In genomic region chr6:53615633-53616449, GRCh38 we compare ENCODE assay signal across 1 cellular context.
A peak's percentile ranks its signal among the peaks of the same experiment; 100 is the strongest.
TF ChIP-seq lines count a peak whose summit lies in the region.

No MANE protein-coding gene starts in this region.

TF ChIP-seq in K562, 482 proteins besides CTCF, POLR2A, EP300 and RAD21 (continued from another document and continues in another):
- TF ChIP-seq MGA (IDR thresholded peaks at IDR 0.05) (no peak; the same call in 1 of the 2 replicates), TBL1XR1 (IDR thresholded peaks at IDR 0.05; ENCODE audit: low read length in 2 of 2) (no peak), NCOA2 (IDR thresholded peaks at IDR 0.05; ENCODE audit: partially characterized antibody in 2 of 2) (peak in 1 of 2 experiments; percentile 96), KDM1A (IDR thresholded peaks at IDR 0.05) (no peak), MCM7 (IDR thresholded peaks at IDR 0.05) (no peak), MBD1 (CRISPR knock-in tag; IDR thresholded peaks at IDR 0.05) (no peak), BCOR (IDR thresholded peaks at IDR 0.05) (no peak), IFI16 (CRISPR knock-in tag; IDR thresholded peaks at IDR 0.05) (no peak), ASH1L (IDR thresholded peaks at IDR 0.05; ENCODE audit: borderline replicate concordance, low read depth, partially characterized antibody) (no peak), CBX1 (IDR thresholded peaks at IDR 0.05; ENCODE audit: low read depth) (no peak), CREB5 (CRISPR knock-in tag; IDR thresholded peaks at IDR 0.05) (no peak), MEF2D (tag; conservative IDR thresholded peaks at IDR 0.05; ENCODE audit: low read depth) (no peak), RBM34 (IDR thresholded peaks at IDR 0.05; ENCODE audit: borderline replicate concordance, insufficient read depth, low read length) (no peak), ZNF766 (CRISPR knock-in tag; conservative IDR thresholded peaks at IDR 0.05) (no peak), HCFC1 (IDR thresholded peaks at IDR 0.05; ENCODE audit: low read depth, low read length) (no peak), ARNT (IDR thresholded peaks at IDR 0.05) (no peak; a peak in 1 of 4 replicates), GTF2F1 (IDR thresholded peaks at IDR 0.05; ENCODE audit: low read depth, low read length) (no peak), TOE1 (IDR thresholded peaks at IDR 0.05; ENCODE audit: borderline replicate concordance) (no peak), TOE1 (CRISPR knock-in tag; IDR thresholded peaks at IDR 0.05; ENCODE audit: borderline replicate concordance, low read depth) (no peak), GATA2 (CRISPR knock-in tag; IDR thresholded peaks at IDR 0.05) (no peak), PCBP1 (IDR thresholded peaks at IDR 0.05; ENCODE audit: low read depth, low read length, poor library complexity, severe bottlenecking) (no peak), POLR2B (IDR thresholded peaks at IDR 0.05; ENCODE audit: low read depth, partially characterized antibody) (no peak), ZNF174 (CRISPR knock-in tag; IDR thresholded peaks at IDR 0.05) (no peak), PTBP1 (IDR thresholded peaks at IDR 0.05; ENCODE audit: low read depth, low read length) (no peak), GATAD2B (IDR thresholded peaks at IDR 0.05; ENCODE audit: borderline replicate concordance) (no peak), ZNF77 (CRISPR knock-in tag; IDR thresholded peaks at IDR 0.05) (no peak), ZNF445 (CRISPR knock-in tag; IDR thresholded peaks at IDR 0.05; ENCODE audit: low read depth) (no peak), ZNF354B (CRISPR knock-in tag; IDR thresholded peaks at IDR 0.05) (no peak), CBX2 (IDR thresholded peaks at IDR 0.05; ENCODE audit: insufficient read depth, low read length, poor library complexity, severe bottlenecking) (no peak), LCOR (CRISPR knock-in tag; IDR thresholded peaks at IDR 0.05) (no peak), KAT2B (IDR thresholded peaks at IDR 0.05; ENCODE audit: low read depth, low read length) (no peak), ZBTB1 (CRISPR knock-in tag; IDR thresholded peaks at IDR 0.05; ENCODE audit: borderline replicate concordance, low read depth) (no peak), ZNF175 (CRISPR knock-in tag; IDR thresholded peaks at IDR 0.05; ENCODE audit: low read depth) (no peak), HNRNPH1 (optimal IDR thresholded peaks at IDR 0.05; ENCODE audit: low read depth, low read length) (no peak), HNRNPLL (IDR thresholded peaks at IDR 0.05; ENCODE audit: low read depth, low read length, poor library complexity, severe bottlenecking) (no peak), FOXJ2 (tag; IDR thresholded peaks at IDR 0.05) (peak; percentile 50; the same call in 1 of the 2 replicates), FOS (IDR thresholded peaks at IDR 0.05; ENCODE audit: extremely low read depth, insufficient read length) (peak; percentile 12), KDM2B (CRISPR knock-in tag; IDR thresholded peaks at IDR 0.05) (no peak), ZZZ3 (IDR thresholded peaks at IDR 0.05) (no peak), ZNF436 (CRISPR knock-in tag; IDR thresholded peaks at IDR 0.05) (no peak), PRDM10 (IDR thresholded peaks at IDR 0.05; ENCODE audit: partially characterized antibody) (no peak), ZFP30 (CRISPR knock-in tag; IDR thresholded peaks at IDR 0.05; ENCODE audit: borderline replicate concordance) (no peak), USF1 (CRISPR knock-in tag; IDR thresholded peaks at IDR 0.05) (no peak), ZNF507 (tag; conservative IDR thresholded peaks at IDR 0.05) (no peak), GATAD2A (IDR thresholded peaks at IDR 0.05) (no peak), HDAC6 (IDR thresholded peaks at IDR 0.05; ENCODE audit: low read depth, low read length) (no peak), DPF2 (IDR thresholded peaks at IDR 0.05) (peak; percentile 91), MAFF (IDR thresholded peaks at IDR 0.05; ENCODE audit: low read length) (peak; percentile 74), C11orf30 (IDR thresholded peaks at IDR 0.05; ENCODE audit: low read depth) (peak; percentile 96), ZFX (CRISPR knock-in tag; IDR thresholded peaks at IDR 0.05) (no peak)
- TF ChIP-seq, protein P1, sequence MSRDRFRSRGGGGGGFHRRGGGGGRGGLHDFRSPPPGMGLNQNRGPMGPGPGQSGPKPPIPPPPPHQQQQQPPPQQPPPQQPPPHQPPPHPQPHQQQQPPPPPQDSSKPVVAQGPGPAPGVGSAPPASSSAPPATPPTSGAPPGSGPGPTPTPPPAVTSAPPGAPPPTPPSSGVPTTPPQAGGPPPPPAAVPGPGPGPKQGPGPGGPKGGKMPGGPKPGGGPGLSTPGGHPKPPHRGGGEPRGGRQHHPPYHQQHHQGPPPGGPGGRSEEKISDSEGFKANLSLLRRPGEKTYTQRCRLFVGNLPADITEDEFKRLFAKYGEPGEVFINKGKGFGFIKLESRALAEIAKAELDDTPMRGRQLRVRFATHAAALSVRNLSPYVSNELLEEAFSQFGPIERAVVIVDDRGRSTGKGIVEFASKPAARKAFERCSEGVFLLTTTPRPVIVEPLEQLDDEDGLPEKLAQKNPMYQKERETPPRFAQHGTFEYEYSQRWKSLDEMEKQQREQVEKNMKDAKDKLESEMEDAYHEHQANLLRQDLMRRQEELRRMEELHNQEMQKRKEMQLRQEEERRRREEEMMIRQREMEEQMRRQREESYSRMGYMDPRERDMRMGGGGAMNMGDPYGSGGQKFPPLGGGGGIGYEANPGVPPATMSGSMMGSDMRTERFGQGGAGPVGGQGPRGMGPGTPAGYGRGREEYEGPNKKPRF (IDR thresholded peaks at IDR 0.05; ENCODE audit: low read depth, low read length) = no peak
